1 cellular context compared by ENCODE assay signal in genomic region chr20:62049342-62050165, GRCh38.
TF ChIP-seq lines count a peak whose summit lies in the region.

No MANE protein-coding gene starts in this region.

TF ChIP-seq in SK-N-SH, 30 proteins besides CTCF, POLR2A, EP300 and RAD21 (continued from another document):
- no peak for TF ChIP-seq REST (IDR thresholded peaks at IDR 0.05; ENCODE audit: low read depth, low read length)
- no peak for TF ChIP-seq FOXJ3 (CRISPR knock-in tag; IDR thresholded peaks at IDR 0.05)
- TF ChIP-seq NFIC (IDR thresholded peaks at IDR 0.05; ENCODE audit: borderline replicate concordance): no peak
